12 cellular contexts compared by ENCODE assay signal in the genomic region with DNA sequence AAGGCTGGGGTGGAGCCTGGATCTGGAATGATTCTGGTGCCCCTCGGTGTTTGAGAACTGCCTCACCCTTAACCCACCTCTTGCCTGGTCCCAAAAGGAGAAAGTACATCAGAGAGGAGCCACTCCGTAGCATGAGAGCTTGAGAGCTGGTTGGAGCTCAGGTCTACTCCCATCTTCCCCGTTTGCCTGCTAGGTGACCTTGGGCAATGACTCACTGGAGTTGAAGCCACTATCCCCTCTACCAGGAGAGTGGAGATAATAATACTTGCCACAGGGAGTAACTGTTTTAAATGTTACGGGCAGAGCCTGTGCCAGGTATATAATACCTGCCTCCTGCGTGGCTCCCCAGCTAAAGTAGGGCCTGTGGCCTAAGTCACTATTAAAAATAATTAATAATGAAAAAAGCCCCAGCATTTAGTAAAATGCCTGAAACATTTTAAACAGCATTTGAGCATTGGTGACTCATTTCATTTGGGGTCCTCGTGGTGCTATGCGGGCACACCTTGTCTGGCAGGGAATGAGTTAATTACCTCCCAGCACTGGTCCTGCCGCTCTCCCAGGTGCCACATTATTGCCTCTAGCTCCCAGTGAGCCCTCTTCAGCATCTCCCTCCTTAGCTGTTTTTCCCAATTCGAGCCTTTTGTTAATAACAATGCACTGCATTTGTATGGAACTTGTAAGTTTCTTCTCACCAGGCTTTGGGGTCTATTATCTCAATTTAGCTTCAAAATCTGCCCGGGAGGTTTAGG. TPM values are rescaled to one million over a fixed set of nuclear protein-coding genes. Genes with fewer than 3 reads are reported as not detected.
A peak's percentile ranks its signal among the peaks of the same experiment; 100 is the strongest.
DNase-seq lines count a peak whose midpoint lies in the region; ATAC-seq, FAIRE-seq and TF ChIP-seq lines count a peak whose summit lies in the region.
"Had no signal": no experiment of that assay in that cellular context is flagged by ENCODE, and none has a peak within 500 bp of the region (broad histone marks: within the 10 kb centered on the region; RNA-seq: fewer than 3 reads in every experiment).

No MANE protein-coding gene starts in this region.

- TF ChIP-seq CTCF in Calu3 (IDR thresholded peaks at IDR 0.05; ENCODE audit: unreplicated experiment) (no peak), NB4 (IDR thresholded peaks at IDR 0.05; ENCODE audit: low read depth, low read length) (no peak), astrocyte (IDR thresholded peaks at IDR 0.05; ENCODE audit: insufficient read depth, low read depth, low read length) (no peak), uterus (IDR thresholded peaks at IDR 0.05) (no peak), GM10248 (IDR thresholded peaks at IDR 0.05; ENCODE audit: control extremely low read depth, extremely low read depth, low read depth, missing control alignments) (no peak)

- H3K4me1 Mint-ChIP-seq in Calu3 (ENCODE audit: low read depth, unreplicated experiment): peaks cover 58% of the 10 kb centered on the region
- H3K4me1 Mint-ChIP-seq in astrocyte (ENCODE audit: low read depth, unreplicated experiment): peaks cover 40% of the 10 kb centered on the region
- H3K4me1 Mint-ChIP-seq in naive thymus-derived CD4-positive, alpha-beta T cell: peaks cover 73 to 94% (median 91%) of the 10 kb centered on the region in 7 donors

- peak overlapping the region; percentile 52 for H2AFZ ChIP-seq in astrocyte (ENCODE audit: low read depth, low read length)
- H2AFZ ChIP-seq: parathyroid adenoma had no signal

- no peak for FAIRE-seq in astrocyte (lab: Jason Lieb, UNC)
- FAIRE-seq: G401.6 had no signal

- no peak for ATAC-seq in naive thymus-derived CD4-positive, alpha-beta T cell

- DNase-seq in Calu3: no peak
- DNase-seq in NB4 (ENCODE audit: low read depth): peak; percentile 58
- peak; percentile 63 for DNase-seq in astrocyte (ENCODE audit: low read depth)
- no peak for DNase-seq in naive thymus-derived CD4-positive, alpha-beta T cell
- no peak for DNase-seq in NCI-H128 (lab: John Stamatoyannopoulos, UW; ENCODE audit: unreplicated experiment)
- no peak for DNase-seq in NCI-H446 treated with DMSO at 0.1 percent for 48 hours (lab: John Stamatoyannopoulos, UW)
- no peak for DNase-seq in uterus
- no peak for DNase-seq in GM10248 (ENCODE audit: extremely low spot score)

- H3K27me3 Mint-ChIP-seq in Calu3 (ENCODE audit: unreplicated experiment) (no peaks in the 10 kb centered on the region), astrocyte (ENCODE audit: low read depth, unreplicated experiment) (peaks cover 19% of the 10 kb centered on the region)
- no peaks in the 10 kb centered on the region for H3K27me3 Mint-ChIP-seq in naive thymus-derived CD4-positive, alpha-beta T cell

- H3K27me3 ChIP-seq in astrocyte (ENCODE audit: insufficient read depth, low read length): no peaks in the 10 kb centered on the region
- no peaks in the 10 kb centered on the region for H3K27me3 ChIP-seq in naive thymus-derived CD4-positive, alpha-beta T cell (ENCODE audit: control insufficient read depth in 2 of 2, insufficient read depth in 2 of 2, low read length in 2 of 2)
- H3K27me3 ChIP-seq in uterus: no peaks in the 10 kb centered on the region

- H3K9me3 ChIP-seq in astrocyte (ENCODE audit: insufficient read depth, low read depth, low read length) (no peaks in the 10 kb centered on the region), uterus (no peaks in the 10 kb centered on the region)
- H3K9me3 ChIP-seq in naive thymus-derived CD4-positive, alpha-beta T cell (ENCODE audit: control insufficient read depth in 2 of 3, low read length in 3 of 3): no peaks in the 10 kb centered on the region

- peak overlapping the region; percentile 71 for H3K4me2 ChIP-seq in astrocyte (ENCODE audit: low read length)

- POLR2A ChIA-PET in naive thymus-derived CD4-positive, alpha-beta T cell (lab: Charles Lee): interaction anchor here (1.0 kb wide), 1 partner anchor 528 kb away, joined by 3 read pairs; no protein-coding TSS in a partner anchor
- POLR2A ChIA-PET in GM10248 (lab: Yijun Ruan, JAX): interaction anchor here (0.7 kb wide), 1 partner anchor 275 kb away, joined by 4 read pairs; a partner anchor contains a TSS

- no peaks in the 10 kb centered on the region for H3K79me2 ChIP-seq in astrocyte (ENCODE audit: insufficient read depth, low read length)
- H3K79me2 ChIP-seq: parathyroid adenoma had no signal

- H3K4me3 Mint-ChIP-seq in Calu3 (ENCODE audit: low read depth, unreplicated experiment): no peak overlapping the region
- H3K4me3 Mint-ChIP-seq in astrocyte (ENCODE audit: unreplicated experiment): no peak overlapping the region
- H3K4me3 Mint-ChIP-seq in naive thymus-derived CD4-positive, alpha-beta T cell: peak overlapping the region in 5 of 10 donors; percentile 2 to 85 (median 34)

- peak overlapping the region; percentile 70 for H3K9ac ChIP-seq in astrocyte (ENCODE audit: low read length)
- H3K9ac ChIP-seq: parathyroid adenoma had no signal

- intact Hi-C loops in Calu3 (cut with micrococcal nuclease; ENCODE audit: unreplicated experiment): no loop called here
- intact Hi-C loops in naive thymus-derived CD4-positive, alpha-beta T cell (cut with micrococcal nuclease): no loop called here
- intact Hi-C loops in uterus (cut with DNase I; ENCODE audit: low total_unique reads): no loop called here

- no peaks in the 10 kb centered on the region for H3K36me3 ChIP-seq in astrocyte (ENCODE audit: insufficient read depth, low read length)
- H3K36me3 ChIP-seq in naive thymus-derived CD4-positive, alpha-beta T cell (ENCODE audit: control insufficient read depth in 2 of 3, insufficient read depth in 3 of 3, low read length in 3 of 3): peaks cover 0 to 55% (median 10%) of the 10 kb centered on the region in 3 experiments
- no peaks in the 10 kb centered on the region for H3K36me3 ChIP-seq in uterus

- H3K9me3 Mint-ChIP-seq in Calu3 (ENCODE audit: low read depth, unreplicated experiment): no peaks in the 10 kb centered on the region
- H3K9me3 Mint-ChIP-seq in astrocyte (ENCODE audit: unreplicated experiment): no peaks in the 10 kb centered on the region
- peaks cover 0 to 3% (median 0%) of the 10 kb centered on the region in 11 donors for H3K9me3 Mint-ChIP-seq in naive thymus-derived CD4-positive, alpha-beta T cell
- H3K9me3 Mint-ChIP-seq: activated T-cell treated with anti-CD3 and anti-CD28 coated beads, Interleukin-2, amount 50 U/mL, for 4 hours had no signal

- CTCF ChIA-PET in Calu3 (lab: Charles Lee): interaction anchor here (1.0 to 1.5 kb wide), 3 partner anchors 12 to 151 kb away, joined by 5 to 9 read pairs (median 5); no protein-coding TSS in a partner anchor
- CTCF ChIA-PET in naive thymus-derived CD4-positive, alpha-beta T cell (lab: Charles Lee): interaction anchor here (0.8 to 1.5 kb wide), 2 partner anchors 9 to 29 kb away, joined by 4 to 8 read pairs; no protein-coding TSS in a partner anchor
- CTCF ChIA-PET in GM10248 (lab: Yijun Ruan, JAX): interaction anchor here (1.3 to 2.1 kb wide), 3 partner anchors 8 to 288 kb away, joined by 3 to 9 read pairs (median 3); no protein-coding TSS in a partner anchor

- H3K27ac Mint-ChIP-seq in Calu3 (ENCODE audit: unreplicated experiment) (peak overlapping the region; percentile 38), astrocyte (ENCODE audit: unreplicated experiment) (no peak overlapping the region)
- H3K27ac Mint-ChIP-seq in naive thymus-derived CD4-positive, alpha-beta T cell: peak overlapping the region; percentile 87 to 100 (median 98)

- peaks cover 71% of the 10 kb centered on the region for H3K4me1 ChIP-seq in astrocyte (ENCODE audit: insufficient read depth, low read length)
- H3K4me1 ChIP-seq in naive thymus-derived CD4-positive, alpha-beta T cell (ENCODE audit: control insufficient read depth in 2 of 2, insufficient read depth in 2 of 2, low read length in 2 of 2): peaks cover 63 to 83% of the 10 kb centered on the region in 2 donors
- peaks cover 0 to 9% of the 10 kb centered on the region in 2 donors for H3K4me1 ChIP-seq in uterus
- H3K4me1 ChIP-seq: parathyroid adenoma had no signal

- peaks cover 24% of the 10 kb centered on the region for H3K36me3 Mint-ChIP-seq in Calu3 (ENCODE audit: insufficient read depth, unreplicated experiment)
- H3K36me3 Mint-ChIP-seq in astrocyte (ENCODE audit: low read depth, unreplicated experiment): no peaks in the 10 kb centered on the region
- peaks cover 10 to 72% (median 37%) of the 10 kb centered on the region in 5 donors for H3K36me3 Mint-ChIP-seq in naive thymus-derived CD4-positive, alpha-beta T cell

- peak overlapping the region; percentile 82 for H3K27ac ChIP-seq in astrocyte (ENCODE audit: low read depth, low read length)
- peak overlapping the region; percentile 84 for H3K27ac ChIP-seq in naive thymus-derived CD4-positive, alpha-beta T cell (ENCODE audit: low read depth, low read length)
- no peak overlapping the region for H3K27ac ChIP-seq in uterus
- H3K27ac ChIP-seq: parathyroid adenoma had no signal

- H4K20me1 ChIP-seq in astrocyte (ENCODE audit: insufficient read depth, low read length): no peaks in the 10 kb centered on the region

- TF ChIP-seq POLR2A in NB4 (IDR thresholded peaks at IDR 0.05; ENCODE audit: extremely low read depth, insufficient read length) (no peak), uterus (IDR thresholded peaks at IDR 0.05) (no peak)

- H3K4me3 ChIP-seq in NB4 (ENCODE audit: low read depth, low read length): no peak overlapping the region
- peak overlapping the region; percentile 8 for H3K4me3 ChIP-seq in astrocyte (ENCODE audit: insufficient read depth, low read depth, low read length)
- H3K4me3 ChIP-seq in naive thymus-derived CD4-positive, alpha-beta T cell (ENCODE audit: low read length): no peak overlapping the region
- H3K4me3 ChIP-seq in uterus: no peak overlapping the region

- no TSS peak for BruUV-seq in Calu3 (replicated peaks; lab: Mats Ljungman, UMichigan)

RNA-seq across cellular contexts. Expression of a gene that starts 22.5 kb away (rescaled TPM):
- total RNA-seq in Calu3 (2022): 0.38 and 0.59 TPM in 2 replicates
- total RNA-seq in astrocyte: not detected in 2 replicates
- total RNA-seq in naive thymus-derived CD4-positive, alpha-beta T cell: 100 to 1,000 TPM; 123 to 227 (median 214) TPM
- 10 to 100 TPM; 49.5 to 71.1 TPM for polyA plus RNA-seq in naive thymus-derived CD4-positive, alpha-beta T cell
- 10 to 100 TPM in 1 of 4 donors, 1 to 10 TPM in 3; 3.8 to 12.2 (median 5.9) TPM for total RNA-seq in uterus
- total RNA-seq: HT-29 had no signal

Comparison
In these comparisons a context has a peak if more than half of its experiments do, and no peak if none do; other contexts are left out.
1. DNase-seq: peak in NB4 (single experiment) and astrocyte (single experiment); none in Calu3 (single experiment), naive thymus-derived CD4-positive, alpha-beta T cell (0 of 9), NCI-H128 (single experiment), NCI-H446 treated with DMSO at 0.1 percent for 48 hours (single experiment), uterus (0 of 2) and GM10248 (single experiment).
2. H3K27ac ChIP-seq: peak in astrocyte (single experiment) and naive thymus-derived CD4-positive, alpha-beta T cell (single experiment); none in uterus (0 of 2).
3. RNA of a gene that starts 22.5 kb away (total RNA-seq): 123 to 227 TPM in naive thymus-derived CD4-positive, alpha-beta T cell; 3.8 to 12.2 TPM in uterus, 0.38 to 0.59 TPM in Calu3 and not detected in astrocyte; every median in the first group is over 4 times any median in the second.